ENCODE assay signal across 1 cellular context in the genomic region with DNA sequence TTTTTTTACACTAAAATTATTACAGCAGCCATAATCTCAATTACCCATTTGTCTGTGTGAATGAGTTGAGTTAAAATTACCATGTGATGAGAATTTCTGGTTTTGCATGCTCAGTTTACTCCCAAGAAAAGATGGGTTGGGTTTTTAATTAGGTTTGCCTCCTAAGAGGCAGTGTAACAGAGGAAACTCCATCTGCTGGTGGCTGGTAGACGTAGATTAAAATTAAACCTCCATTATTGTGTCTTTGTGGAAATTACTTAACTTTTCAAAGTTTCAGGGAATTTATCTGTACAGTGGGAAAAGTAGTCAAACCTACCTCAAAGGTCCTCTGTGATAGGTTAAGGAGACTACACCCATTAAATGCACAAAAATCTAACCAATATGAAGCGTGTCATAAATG.
TF ChIP-seq lines count a peak whose summit lies in the region.

No MANE protein-coding gene starts in this region.

TF ChIP-seq in H1, 55 proteins besides CTCF, POLR2A, EP300 and RAD21:
- TF ChIP-seq BACH1 (IDR thresholded peaks at IDR 0.05; ENCODE audit: low read length): no peak
- no peak for TF ChIP-seq CHD1 (IDR thresholded peaks at IDR 0.05; ENCODE audit: low read depth, low read length)
- no peak for TF ChIP-seq CBX8 (IDR thresholded peaks at IDR 0.05; ENCODE audit: borderline replicate concordance, low read depth, low read length)
- TF ChIP-seq EZH2 (IDR thresholded peaks at IDR 0.05; ENCODE audit: low read depth, low read length, severe bottlenecking): no peak
- TF ChIP-seq, protein P1, sequence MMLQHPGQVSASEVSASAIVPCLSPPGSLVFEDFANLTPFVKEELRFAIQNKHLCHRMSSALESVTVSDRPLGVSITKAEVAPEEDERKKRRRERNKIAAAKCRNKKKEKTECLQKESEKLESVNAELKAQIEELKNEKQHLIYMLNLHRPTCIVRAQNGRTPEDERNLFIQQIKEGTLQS (IDR thresholded peaks at IDR 0.05; ENCODE audit: insufficient read depth, low read depth, low read length): no peak
- no peak for TF ChIP-seq TAF7 (optimal IDR thresholded peaks at IDR 0.05; ENCODE audit: borderline replicate concordance, low read depth, low read length)
- no peak for TF ChIP-seq HDAC2 (IDR thresholded peaks at IDR 0.05; ENCODE audit: borderline replicate concordance in 1 of 2, low read depth in 2 of 2, low read length in 2 of 2)
- TF ChIP-seq SUZ12 (IDR thresholded peaks at IDR 0.05; ENCODE audit: low read length): no peak
- TF ChIP-seq FOSL1 (IDR thresholded peaks at IDR 0.05; ENCODE audit: insufficient read depth, low read depth, low read length): no peak
- TF ChIP-seq CTBP2 (IDR thresholded peaks at IDR 0.05; ENCODE audit: borderline replicate concordance, insufficient read depth, insufficient read length, low read length): no peak
- TF ChIP-seq POU5F1 (IDR thresholded peaks at IDR 0.05; ENCODE audit: low read depth, low read length): no peak
- TF ChIP-seq SIX5 (IDR thresholded peaks at IDR 0.05; ENCODE audit: low read depth, low read length): no peak
- no peak for TF ChIP-seq CEBPB (IDR thresholded peaks at IDR 0.05; ENCODE audit: low read depth, low read length)
- no peak for TF ChIP-seq POLR2AphosphoS5 (IDR thresholded peaks at IDR 0.05; ENCODE audit: low read depth, low read length)
- TF ChIP-seq GTF2F1 (IDR thresholded peaks at IDR 0.05; ENCODE audit: borderline replicate concordance, low read depth, low read length): no peak
- no peak for TF ChIP-seq HDAC6 (IDR thresholded peaks at IDR 0.05; ENCODE audit: low read depth, low read length)
- TF ChIP-seq, protein P2, sequence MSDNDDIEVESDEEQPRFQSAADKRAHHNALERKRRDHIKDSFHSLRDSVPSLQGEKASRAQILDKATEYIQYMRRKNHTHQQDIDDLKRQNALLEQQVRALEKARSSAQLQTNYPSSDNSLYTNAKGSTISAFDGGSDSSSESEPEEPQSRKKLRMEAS (IDR thresholded peaks at IDR 0.05): no peak
- no peak for TF ChIP-seq ASH2L (IDR thresholded peaks at IDR 0.05; ENCODE audit: low read length)
